Comparison of ENCODE assay signal across 19 cellular contexts in genomic region chr9:90909747-90910283, GRCh38.
"Had no signal": no experiment of that assay in that cellular context is flagged by ENCODE, and none has a peak within 500 bp of the region (broad histone marks: within the 10 kb centered on the region; RNA-seq: fewer than 3 reads in every experiment).

No MANE protein-coding gene starts in this region.

- H3K4me1 Mint-ChIP-seq: naive thymus-derived CD8-positive, alpha-beta T cell had no signal

- H3K4me3 ChIP-seq: hepatocyte, lung, mucosa of descending colon, sigmoid colon, skin epidermis, stomach, thoracic aorta had no signal

- H3K9me3 Mint-ChIP-seq: naive thymus-derived CD8-positive, alpha-beta T cell had no signal

- H3K4me3 Mint-ChIP-seq: naive thymus-derived CD8-positive, alpha-beta T cell had no signal

- H3K4me2 ChIP-seq: hepatocyte had no signal

- H3K36me3 ChIP-seq: sigmoid colon, stomach, thoracic aorta had no signal

- H3K79me2 ChIP-seq: hepatocyte had no signal

- H3K4me1 ChIP-seq: sigmoid colon had no signal

- DNase-seq: dermis blood vessel endothelial cell; effector CD4-positive, alpha-beta T cell; foreskin melanocyte; head of caudate nucleus; kidney; left cardiac atrium; left ventricle myocardium superior; mucosa of descending colon; naive thymus-derived CD8-positive, alpha-beta T cell; sigmoid colon; stimulated activated CD4-positive, alpha-beta T cell treated with anti-CD3 and anti-CD28 coated beads, Interleukin-2, amount 100 ng/mL, for 24 hours; stimulated activated naive CD4-positive, alpha-beta T cell; stomach; substantia nigra; trophoblast cell had no signal

- H3K27ac ChIP-seq: hepatocyte, sigmoid colon, skin epidermis, stomach, thoracic aorta had no signal

- H3K9me3 ChIP-seq: mucosa of descending colon, sigmoid colon, stomach, thoracic aorta had no signal

- H2AFZ ChIP-seq: hepatocyte had no signal

- H3K27me3 ChIP-seq: hepatocyte, sigmoid colon had no signal

- H3K27ac Mint-ChIP-seq: naive thymus-derived CD8-positive, alpha-beta T cell had no signal

- ATAC-seq: left cardiac atrium; left ventricle myocardium superior; mucosa of descending colon; naive thymus-derived CD8-positive, alpha-beta T cell had no signal

- H3K36me3 Mint-ChIP-seq: naive thymus-derived CD8-positive, alpha-beta T cell had no signal
